14 cellular contexts compared by ENCODE assay signal in the genomic region with DNA sequence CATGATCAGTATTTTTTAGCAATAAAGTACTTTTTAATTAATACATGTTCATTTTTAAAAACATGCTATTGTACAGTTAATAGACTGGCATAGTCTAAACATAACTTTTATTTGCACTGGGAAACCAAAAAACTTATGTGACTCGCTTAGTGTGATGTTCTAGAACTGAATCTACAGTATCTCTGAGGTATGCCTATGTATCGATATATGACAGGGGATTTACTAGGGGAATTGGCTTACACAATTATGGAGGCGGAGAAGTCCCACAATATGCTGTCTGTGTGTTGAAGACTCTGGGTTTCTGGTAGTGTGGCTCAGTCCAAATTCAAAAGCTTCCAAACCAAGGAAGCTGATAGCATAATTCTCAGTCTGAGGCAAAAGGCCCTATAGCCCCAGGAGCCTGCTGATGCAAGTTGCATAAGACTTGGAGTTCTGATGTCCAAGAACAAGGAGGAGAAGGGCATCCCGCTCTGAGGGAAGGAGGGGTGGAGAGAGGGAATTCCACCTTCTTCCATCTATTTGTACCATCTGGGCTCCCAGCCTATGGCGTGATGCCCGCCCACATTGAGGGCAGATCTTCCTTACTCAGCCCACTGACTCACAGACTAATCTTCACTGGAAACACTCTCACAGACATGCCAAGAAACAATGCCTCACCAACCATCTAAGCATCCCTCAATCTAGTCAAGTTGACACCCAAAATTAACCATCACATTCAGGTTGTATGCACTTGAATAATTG. TPM values are rescaled to one million over a fixed set of nuclear protein-coding genes. Genes with fewer than 3 reads are reported as not detected.
A peak's percentile ranks its signal among the peaks of the same experiment; 100 is the strongest.
DNase-seq lines count a peak whose midpoint lies in the region; ATAC-seq and TF ChIP-seq lines count a peak whose summit lies in the region.
"Had no signal": no experiment of that assay in that cellular context is flagged by ENCODE, and none has a peak within 500 bp of the region (broad histone marks: within the 10 kb centered on the region; RNA-seq: fewer than 3 reads in every experiment).

No MANE protein-coding gene starts in this region.

- TF ChIP-seq CTCF in AG10803 (conservative IDR thresholded peaks at IDR 0.05; ENCODE audit: low read length) (no peak), HFF-Myc (IDR thresholded peaks at IDR 0.05; ENCODE audit: low read depth, low read length, missing control alignments) (no peak), endothelial cell (IDR thresholded peaks at IDR 0.05; ENCODE audit: unreplicated experiment) (no peak)

- peaks cover 16% of the 10 kb centered on the region for H3K36me3 Mint-ChIP-seq in endothelial cell (ENCODE audit: low read depth, unreplicated experiment)

- no peak overlapping the region for H3K4me3 Mint-ChIP-seq in endothelial cell (ENCODE audit: unreplicated experiment)
- H3K4me3 Mint-ChIP-seq: activated naive CD8-positive, alpha-beta T cell treated with anti-CD3 and anti-CD28 coated beads, Interleukin-2, amount 10 ng/mL, durations not matched to agents 7 days and 5 days had no signal

- no peaks in the 10 kb centered on the region for H3K27me3 Mint-ChIP-seq in endothelial cell (ENCODE audit: unreplicated experiment)
- H3K27me3 Mint-ChIP-seq: activated naive CD8-positive, alpha-beta T cell treated with anti-CD3 and anti-CD28 coated beads, Interleukin-2, amount 10 ng/mL, durations not matched to agents 7 days and 5 days had no signal

- H3K9me3 Mint-ChIP-seq in endothelial cell (ENCODE audit: unreplicated experiment): no peaks in the 10 kb centered on the region
- H3K9me3 Mint-ChIP-seq: activated naive CD8-positive, alpha-beta T cell treated with anti-CD3 and anti-CD28 coated beads, Interleukin-2, amount 10 ng/mL, durations not matched to agents 7 days and 5 days had no signal

- H3K27ac Mint-ChIP-seq in endothelial cell (ENCODE audit: unreplicated experiment): no peak overlapping the region
- H3K27ac Mint-ChIP-seq: activated naive CD8-positive, alpha-beta T cell treated with anti-CD3 and anti-CD28 coated beads, Interleukin-2, amount 10 ng/mL, durations not matched to agents 7 days and 5 days had no signal

- TF ChIP-seq POLR2A in erythroblast (IDR thresholded peaks at IDR 0.05; ENCODE audit: low read length): no peak

- H3K4me3 ChIP-seq in AG10803 (ENCODE audit: low read length) (no peak overlapping the region), HFF-Myc (replicated peaks; ENCODE audit: low read depth, low read length) (no peak overlapping the region)

- DNase-seq in AG10803 (ENCODE audit: low read depth) (peak; percentile 66), HFF-Myc (ENCODE audit: extremely low read depth, low read depth) (peak; percentile 9), amniotic epithelial cell (ENCODE audit: low read depth) (peak; percentile 90), occipital lobe (lab: John Stamatoyannopoulos, UW) (peak; percentile 59), erythroblast (lab: John Stamatoyannopoulos, UW) (no peak), endothelial cell (ENCODE audit: low spot score) (no peak)
- no peak for DNase-seq in activated CD8-positive, alpha-beta memory T cell treated with anti-CD3 and anti-CD28 coated beads for 24 hours
- DNase-seq: activated naive CD8-positive, alpha-beta T cell treated with anti-CD3 and anti-CD28 coated beads, Interleukin-2, amount 10 ng/mL, durations not matched to agents 7 days and 5 days; COR-L47; effector memory CD4-positive, alpha-beta T cell; MM.1S; NCI-H446 treated with DMSO at 0.1 percent for 48 hours had no signal

- no peak for ATAC-seq in GM19455 (IDR thresholded peaks at IDR 0.05; ENCODE audit: unreplicated experiment)
- ATAC-seq: Right ventricle myocardium inferior had no signal

- H3K4me1 Mint-ChIP-seq in endothelial cell (ENCODE audit: unreplicated experiment): peaks cover 9% of the 10 kb centered on the region

RNA-seq across cellular contexts. Expression of a gene that starts 27.5 kb away (rescaled TPM):
- total RNA-seq in occipital lobe (399 TPM), endothelial cell (ENCODE audit: unreplicated experiment) (144 TPM)

Comparison
In these comparisons a context has a peak if more than half of its experiments do, and no peak if none do; other contexts are left out.
1. DNase-seq: peak in AG10803 (single experiment), HFF-Myc (single experiment), amniotic epithelial cell (single experiment) and occipital lobe (single experiment); none in erythroblast (0 of 2), activated CD8-positive, alpha-beta memory T cell treated with anti-CD3 and anti-CD28 coated beads for 24 hours (single experiment) and endothelial cell (single experiment).